Comparison of ENCODE assay signal across 21 cellular contexts in genomic region chr21:31897311-31897710, GRCh38.
"Had no signal": no experiment of that assay in that cellular context is flagged by ENCODE, and none has a peak within 500 bp of the region (broad histone marks: within the 10 kb centered on the region; RNA-seq: fewer than 3 reads in every experiment).

No MANE protein-coding gene starts in this region.

- ATAC-seq: activated CD8-positive, alpha-beta T cell treated with anti-CD3 and anti-CD28 coated beads for 36 hours; activated T-helper 17 cell treated with anti-CD3 and anti-CD28 coated beads, Interleukin-2, amount 50 U/mL, for 72 hours; lower lobe of right lung had no signal

- H3K27ac ChIP-seq: dorsolateral prefrontal cortex, epithelial cell of prostate, lower lobe of right lung, tibial nerve, vagina had no signal

- H3K4me3 ChIP-seq: dorsolateral prefrontal cortex, lower lobe of right lung, tibial nerve, vagina had no signal

- H3K27me3 ChIP-seq: tibial nerve, vagina had no signal

- DNase-seq: activated CD4-positive, alpha-beta T cell treated with anti-CD3 and anti-CD28 coated beads, Interleukin-2, amount 10 ng/mL, durations not matched to agents 24 days and 14 days; activated CD4-positive, CD25-positive, alpha-beta regulatory T cell; activated CD8-positive, alpha-beta T cell treated with anti-CD3 and anti-CD28 coated beads for 36 hours; activated naive CD4-positive, alpha-beta T cell treated with Interleukin-2 at 50 U/mL for 16 hours; activated T-cell treated with anti-CD3 and anti-CD28 coated beads, Interleukin-2, amount 50 U/mL, for 1 hour; central memory CD4-positive, alpha-beta T cell; dorsolateral prefrontal cortex; foreskin melanocyte; hypothalamus; lower lobe of right lung; midbrain; nephron progenitor cell; nucleus accumbens; posterior cingulate gyrus; stimulated activated CD4-positive, alpha-beta T cell treated with anti-CD3 and anti-CD28 coated beads, Interleukin-2, amount 100 ng/mL, for 24 hours; stimulated activated naive CD4-positive, alpha-beta T cell treated with Interleukin-2 at 50 U/mL for 16 hours; T-helper 9 cell had no signal

- H3K9me3 ChIP-seq: lower lobe of right lung, tibial nerve, vagina had no signal

- H3K36me3 ChIP-seq: lower lobe of right lung, tibial nerve, vagina had no signal

- H3K4me1 ChIP-seq: lower lobe of right lung, tibial nerve, vagina had no signal
